In the genomic region with DNA sequence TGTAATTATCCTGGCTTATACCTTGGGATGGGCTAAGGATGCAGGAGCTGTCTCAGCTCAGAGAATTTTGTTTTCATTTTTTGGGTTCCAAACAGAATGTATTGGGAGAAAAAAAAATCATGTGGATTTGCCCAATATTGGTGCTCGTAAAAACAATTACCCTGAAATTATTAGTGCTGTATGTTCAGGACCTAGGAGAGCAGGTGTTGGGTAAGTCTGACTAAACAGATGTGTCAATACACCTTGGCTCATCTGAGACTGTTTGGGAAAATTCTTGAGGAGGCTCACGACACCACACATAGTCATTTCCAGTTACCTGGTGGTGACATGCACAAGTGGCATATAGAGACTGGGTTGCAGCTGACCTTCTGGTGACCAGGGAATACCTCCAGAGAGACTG, we compare ENCODE assay signal across 19 cellular contexts.
DNase-seq lines count a peak whose midpoint lies in the region; ATAC-seq, FAIRE-seq and TF ChIP-seq lines count a peak whose summit lies in the region.
"Had no signal": no experiment of that assay in that cellular context is flagged by ENCODE, and none has a peak within 500 bp of the region (broad histone marks: within the 10 kb centered on the region; RNA-seq: fewer than 3 reads in every experiment).

No MANE protein-coding gene starts in this region.

- 82% methylated on average over 2 of the region's 2 CpGs for WGBS in hepatocyte (ENCODE audit: low lambda C conversion rate, missing lambda C conversion rate)
- 75 to 76% methylated on average over 2 of the region's 2 CpGs for WGBS in pancreas, 2 donors

- DNase-seq in NCI-H524 treated with DMSO at 0.1 percent for 48 hours (lab: John Stamatoyannopoulos, UW): peak; percentile 82
- DNase-seq in hepatocyte (ENCODE audit: low spot score): no peak
- DNase-seq in pancreas: peak in 1 of 6 donors; percentile 24
- DNase-seq in frontal cortex (ENCODE audit: low spot score in 2 of 2): no peak
- no peak for DNase-seq in NCI-H2227 (lab: John Stamatoyannopoulos, UW; ENCODE audit: unreplicated experiment)
- no peak for DNase-seq in middle frontal gyrus (ENCODE audit: extremely low spot score, low spot score)
- DNase-seq: AML-193, GDM1, H9, MM.1S, NCI-H226, NCI-H526, Peyer's patch, Right ventricle myocardium superior, SK-N-SH, T-cell had no signal

- H3K36me3 ChIP-seq in HEK293 (ENCODE audit: control insufficient read depth in 2 of 2, insufficient read depth in 1 of 2, low read length in 2 of 2) (no peaks in the 10 kb centered on the region), hepatocyte (replicated peaks; ENCODE audit: insufficient read depth, low read depth) (no peaks in the 10 kb centered on the region), pancreas (no peaks in the 10 kb centered on the region)
- H3K36me3 ChIP-seq: Peyer's patch had no signal

- H3K4me1 ChIP-seq in HEK293 (ENCODE audit: control insufficient read depth, insufficient read depth, low read length) (peaks cover 5% of the 10 kb centered on the region; the same call in 1 of the 2 replicates), hepatocyte (ENCODE audit: insufficient read depth) (peaks cover 6% of the 10 kb centered on the region), pancreas (peaks cover 3 to 26% (median 25%) of the 10 kb centered on the region in 3 donors)
- H3K4me1 ChIP-seq: Peyer's patch had no signal

- ATAC-seq in pancreas: peak in 3 of 4 donors; percentile 57 to 70 (median 62)
- ATAC-seq: T-cell had no signal

- no peaks in the 10 kb centered on the region for H3K9me2 ChIP-seq in hepatocyte (replicated peaks; ENCODE audit: insufficient read depth)
- H3K9me2 ChIP-seq: SK-N-SH had no signal

- H3K9me3 ChIP-seq in HEK293 (ENCODE audit: control insufficient read depth, insufficient read depth, low read depth, low read length) (no peaks in the 10 kb centered on the region), hepatocyte (ENCODE audit: low read depth) (no peaks in the 10 kb centered on the region), pancreas (no peaks in the 10 kb centered on the region)
- H3K9me3 ChIP-seq: Peyer's patch, SK-N-SH had no signal

- H4K20me1 ChIP-seq in hepatocyte (ENCODE audit: insufficient read depth, poor library complexity, severe bottlenecking): no peaks in the 10 kb centered on the region

- peak overlapping the region; percentile 30 for H3K4me2 ChIP-seq in hepatocyte
- H3K4me2 ChIP-seq: SK-N-SH had no signal

- POLR2A ChIA-PET in HEK293 (lab: Yijun Ruan, JAX): no interaction called here

- H3K4me3 ChIP-seq in HEK293 (ENCODE audit: low read depth, low read length) (no peak overlapping the region), hepatocyte (no peak overlapping the region), pancreas (no peak overlapping the region)
- H3K4me3 ChIP-seq: Peyer's patch had no signal

- H3K27ac ChIP-seq in HEK293 (ENCODE audit: extremely low read depth, low read depth, low read length): no peak overlapping the region
- H3K27ac ChIP-seq in hepatocyte: no peak overlapping the region
- H3K27ac ChIP-seq in pancreas: peak overlapping the region in 1 of 4 donors; percentile 20
- H3K27ac ChIP-seq: C4-2B, HL-60, Peyer's patch had no signal

- H3K79me2 ChIP-seq in hepatocyte: no peaks in the 10 kb centered on the region

- no peak for TF ChIP-seq CTCF in HEK293 (tag by site-specific recombination; IDR thresholded peaks at IDR 0.05)
- no peak for TF ChIP-seq CTCF in hepatocyte (IDR thresholded peaks at IDR 0.05; ENCODE audit: poor library complexity)
- TF ChIP-seq CTCF in pancreas (IDR thresholded peaks at IDR 0.05): no peak

- no peak overlapping the region for H2AFZ ChIP-seq in hepatocyte

- H3K27me3 ChIP-seq in hepatocyte (no peaks in the 10 kb centered on the region), pancreas (no peaks in the 10 kb centered on the region)
- H3K27me3 ChIP-seq: Peyer's patch had no signal

- CTCF ChIA-PET in HEK293 (lab: Yijun Ruan, JAX): no interaction called here

- FAIRE-seq in pancreas (lab: Jason Lieb, UNC) (no peak), frontal cortex (lab: Jason Lieb, UNC) (no peak)

- intact Hi-C loops in pancreas (cut with DNase I): no loop called here

TF ChIP-seq in HEK293, 187 proteins besides CTCF, POLR2A, EP300 and RAD21:
- TF ChIP-seq, protein P1, sequence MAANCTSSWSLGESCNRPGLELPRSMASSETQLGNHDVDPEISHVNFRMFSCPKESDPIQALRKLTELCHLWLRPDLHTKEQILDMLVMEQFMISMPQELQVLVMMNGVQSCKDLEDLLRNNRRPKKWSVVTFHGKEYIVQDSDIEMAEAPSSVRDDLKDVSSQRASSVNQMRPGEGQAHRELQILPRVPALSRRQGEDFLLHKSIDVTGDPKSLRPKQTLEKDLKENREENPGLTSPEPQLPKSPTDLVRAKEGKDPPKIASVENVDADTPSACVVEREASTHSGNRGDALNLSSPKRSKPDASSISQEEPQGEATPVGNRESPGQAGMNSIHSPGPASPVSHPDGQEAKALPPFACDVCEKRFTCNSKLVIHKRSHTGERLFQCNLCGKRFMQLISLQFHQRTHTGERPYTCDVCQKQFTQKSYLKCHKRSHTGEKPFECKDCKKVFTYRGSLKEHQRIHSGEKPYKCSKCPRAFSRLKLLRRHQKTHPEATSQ (tag by site-specific recombination; IDR thresholded peaks at IDR 0.05): no peak
- TF ChIP-seq ZNF514 (tag by site-specific recombination; IDR thresholded peaks at IDR 0.05): no peak
- no peak for TF ChIP-seq BCL11B (tag by site-specific recombination; IDR thresholded peaks at IDR 0.05; ENCODE audit: low read depth)
- TF ChIP-seq, protein P2, sequence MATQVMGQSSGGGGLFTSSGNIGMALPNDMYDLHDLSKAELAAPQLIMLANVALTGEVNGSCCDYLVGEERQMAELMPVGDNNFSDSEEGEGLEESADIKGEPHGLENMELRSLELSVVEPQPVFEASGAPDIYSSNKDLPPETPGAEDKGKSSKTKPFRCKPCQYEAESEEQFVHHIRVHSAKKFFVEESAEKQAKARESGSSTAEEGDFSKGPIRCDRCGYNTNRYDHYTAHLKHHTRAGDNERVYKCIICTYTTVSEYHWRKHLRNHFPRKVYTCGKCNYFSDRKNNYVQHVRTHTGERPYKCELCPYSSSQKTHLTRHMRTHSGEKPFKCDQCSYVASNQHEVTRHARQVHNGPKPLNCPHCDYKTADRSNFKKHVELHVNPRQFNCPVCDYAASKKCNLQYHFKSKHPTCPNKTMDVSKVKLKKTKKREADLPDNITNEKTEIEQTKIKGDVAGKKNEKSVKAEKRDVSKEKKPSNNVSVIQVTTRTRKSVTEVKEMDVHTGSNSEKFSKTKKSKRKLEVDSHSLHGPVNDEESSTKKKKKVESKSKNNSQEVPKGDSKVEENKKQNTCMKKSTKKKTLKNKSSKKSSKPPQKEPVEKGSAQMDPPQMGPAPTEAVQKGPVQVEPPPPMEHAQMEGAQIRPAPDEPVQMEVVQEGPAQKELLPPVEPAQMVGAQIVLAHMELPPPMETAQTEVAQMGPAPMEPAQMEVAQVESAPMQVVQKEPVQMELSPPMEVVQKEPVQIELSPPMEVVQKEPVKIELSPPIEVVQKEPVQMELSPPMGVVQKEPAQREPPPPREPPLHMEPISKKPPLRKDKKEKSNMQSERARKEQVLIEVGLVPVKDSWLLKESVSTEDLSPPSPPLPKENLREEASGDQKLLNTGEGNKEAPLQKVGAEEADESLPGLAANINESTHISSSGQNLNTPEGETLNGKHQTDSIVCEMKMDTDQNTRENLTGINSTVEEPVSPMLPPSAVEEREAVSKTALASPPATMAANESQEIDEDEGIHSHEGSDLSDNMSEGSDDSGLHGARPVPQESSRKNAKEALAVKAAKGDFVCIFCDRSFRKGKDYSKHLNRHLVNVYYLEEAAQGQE (tag by site-specific recombination; IDR thresholded peaks at IDR 0.05): peak; percentile 43; the same call in 1 of the 2 replicates
- TF ChIP-seq ZNF48 (tag by site-specific recombination; IDR thresholded peaks at IDR 0.05): no peak
- no peak for TF ChIP-seq GLI4 (tag by site-specific recombination; IDR thresholded peaks at IDR 0.05)
- no peak for TF ChIP-seq ZNF146 (tag by site-specific recombination; IDR thresholded peaks at IDR 0.05)
